Comparison of ENCODE assay signal across 15 cellular contexts in the genomic region with DNA sequence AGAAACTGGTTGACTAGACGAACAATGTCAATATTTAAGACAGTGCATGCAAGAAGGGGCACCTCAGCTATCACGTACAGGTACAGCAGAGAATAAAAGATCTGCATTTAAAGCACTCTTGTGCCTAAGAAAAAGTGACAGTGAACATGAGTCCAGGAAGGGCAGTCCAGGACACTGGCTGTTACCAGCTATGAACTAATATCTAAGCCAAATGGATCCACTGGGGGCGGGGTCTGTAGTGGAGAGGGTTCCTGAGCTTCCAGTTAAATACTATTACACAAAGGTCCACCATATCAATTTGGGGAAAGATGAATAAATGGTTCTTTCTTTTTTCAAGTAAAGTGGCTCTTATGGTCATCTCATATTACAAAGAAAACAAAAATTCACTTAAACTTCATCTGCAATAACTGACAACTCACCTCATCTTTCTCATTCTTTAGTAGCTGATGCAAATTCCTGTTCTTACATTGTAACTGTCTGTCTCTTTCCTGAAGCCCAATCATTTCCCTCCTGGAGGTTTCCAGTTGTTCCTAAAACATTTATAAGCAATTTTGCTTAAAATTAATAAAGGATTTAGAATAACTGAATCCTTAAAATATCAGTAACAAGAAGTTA. TPM values are rescaled to one million over a fixed set of nuclear protein-coding genes. Genes with fewer than 3 reads are reported as not detected.
A peak's percentile ranks its signal among the peaks of the same experiment; 100 is the strongest.
DNase-seq lines count a peak whose midpoint lies in the region; ATAC-seq, FAIRE-seq and TF ChIP-seq lines count a peak whose summit lies in the region.
"Had no signal": no experiment of that assay in that cellular context is flagged by ENCODE, and none has a peak within 500 bp of the region (broad histone marks: within the 10 kb centered on the region; RNA-seq: fewer than 3 reads in every experiment).

No MANE protein-coding gene starts in this region.

- FAIRE-seq in islet of Langerhans (lab: Jason Lieb, UNC) = peak; percentile 51
- FAIRE-seq: HTR-8/SVneo had no signal

- ATAC-seq in SK-N-SH treated with all-trans-retinoic acid at 6 μM for 48 hours (peak; percentile 84), HG02884 (IDR thresholded peaks at IDR 0.05; ENCODE audit: unreplicated experiment) (no peak)
- ATAC-seq: sciatic nerve had no signal

- DNase-seq in GM03348 (ENCODE audit: low spot score) = peak; percentile 24
- DNase-seq in LHCN-M2 (ENCODE audit: low read depth) = peak; percentile 42
- no peak for DNase-seq in SK-N-DZ (ENCODE audit: low spot score)
- DNase-seq in NCI-H510A (lab: John Stamatoyannopoulos, UW) = no peak
- DNase-seq: activated naive CD4-positive, alpha-beta T cell treated with anti-CD3 and anti-CD28 coated beads for 36 hours; activated T-cell treated with anti-CD3 and anti-CD28 coated beads for 4 hours; dermis blood vessel endothelial cell; NCI-H1694 treated with DMSO at 0.1 percent for 48 hours; ovary; stimulated activated CD4-positive, alpha-beta T cell treated with anti-CD3 and anti-CD28 coated beads, Interleukin-1b, Interleukin-23, amount 100 ng/mL, for 48 hours had no signal

TF ChIP-seq in SK-N-SH treated with all-trans-retinoic acid at 6 μM for 48 hours, 23 proteins besides CTCF, POLR2A, EP300 and RAD21:
- TF ChIP-seq ISL1 (CRISPR knock-in tag; IDR thresholded peaks at IDR 0.05) (peak; percentile 59), ZNF8 (CRISPR knock-in tag; IDR thresholded peaks at IDR 0.05) (no peak)

RNA-seq across cellular contexts. Expression of a gene that starts 24.5 kb away (rescaled TPM):
- 24.7 and 26.9 TPM in 2 replicates for total RNA-seq in LHCN-M2 (2014; rRNA removed)
- 3.0 TPM for polyA plus RNA-seq in LHCN-M2 (2012)
- polyA plus RNA-seq in SK-N-DZ (2014; cell fraction: cytosol; rRNA removed) = 9.8 and 12.1 TPM in 2 replicates
- 10.5 and 13.0 TPM in 2 replicates for polyA plus RNA-seq in SK-N-DZ (2014; cell fraction: nucleus; rRNA removed)

Comparison
In these comparisons a context has a peak if more than half of its experiments do, and no peak if none do; other contexts are left out.
1. DNase-seq: peak in GM03348 (single experiment) and LHCN-M2 (single experiment); none in SK-N-DZ (single experiment) and NCI-H510A (single experiment).